Comparison of ENCODE assay signal across 1 cellular context in genomic region chr5:66520854-66521253, GRCh38.
A peak's percentile ranks its signal among the peaks of the same experiment; 100 is the strongest.
TF ChIP-seq lines count a peak whose summit lies in the region.

No MANE protein-coding gene starts in this region.

TF ChIP-seq in HepG2, 621 proteins besides CTCF, POLR2A, EP300 and RAD21 (continued from another document):
- no peak for TF ChIP-seq ZNF691 (CRISPR knock-in tag; IDR thresholded peaks at IDR 0.05; ENCODE audit: borderline replicate concordance, low read depth)
- TF ChIP-seq NFE2L1 (CRISPR knock-in tag; IDR thresholded peaks at IDR 0.05; ENCODE audit: borderline replicate concordance), result no peak
- peak; percentile 83 for TF ChIP-seq ZNF317 (CRISPR knock-in tag; IDR thresholded peaks at IDR 0.05)
- TF ChIP-seq ZNF34 (CRISPR knock-in tag; IDR thresholded peaks at IDR 0.05; ENCODE audit: borderline replicate concordance), result no peak
